Comparison of ENCODE assay signal across 10 cellular contexts in genomic region chr1:211938473-211939080, GRCh38.
DNase-seq lines count a peak whose midpoint lies in the region; ATAC-seq and TF ChIP-seq lines count a peak whose summit lies in the region.
"Had no signal": no experiment of that assay in that cellular context is flagged by ENCODE, and none has a peak within 500 bp of the region (broad histone marks: within the 10 kb centered on the region; RNA-seq: fewer than 3 reads in every experiment).

No MANE protein-coding gene starts in this region.

- no peak for TF ChIP-seq POLR2A in thyroid gland (IDR thresholded peaks at IDR 0.05)

- 56 to 61% methylated on average over 3 of the region's 3 CpGs for WGBS in thyroid gland, 2 donors

- H3K36me3 Mint-ChIP-seq in activated T-cell treated with anti-CD3 and anti-CD28 coated beads, Interleukin-2, amount 50 U/mL, for 4 hours (ENCODE audit: insufficient read depth) = peaks cover 16% of the 10 kb centered on the region

- no peaks in the 10 kb centered on the region for H3K79me2 ChIP-seq in Karpas-422 (ENCODE audit: low read length)

- H3K9me3 ChIP-seq in Karpas-422 (ENCODE audit: low read length) (no peaks in the 10 kb centered on the region), thyroid gland (no peaks in the 10 kb centered on the region)

- no peaks in the 10 kb centered on the region for H3K27me3 Mint-ChIP-seq in activated T-cell treated with anti-CD3 and anti-CD28 coated beads, Interleukin-2, amount 50 U/mL, for 4 hours (ENCODE audit: low read depth)

- H3K27ac ChIP-seq in Karpas-422 (ENCODE audit: low read length) (no peak overlapping the region), thyroid gland (peak overlapping the region; percentile 70 to 85 (median 81))
- H3K27ac ChIP-seq: C4-2B had no signal

- no peaks in the 10 kb centered on the region for H3K9me2 ChIP-seq in Karpas-422 (replicated peaks; ENCODE audit: insufficient read depth, low read length)

- H3K27me3 ChIP-seq in Karpas-422 (ENCODE audit: low read length) (no peaks in the 10 kb centered on the region), thyroid gland (no peaks in the 10 kb centered on the region)

- H3K9me3 Mint-ChIP-seq in activated T-cell treated with anti-CD3 and anti-CD28 coated beads, Interleukin-2, amount 50 U/mL, for 4 hours = no peaks in the 10 kb centered on the region

- peaks cover 19% of the 10 kb centered on the region for H3K4me1 ChIP-seq in Karpas-422 (ENCODE audit: low read length)
- peaks cover 23% of the 10 kb centered on the region in 2 donors for H3K4me1 ChIP-seq in thyroid gland

- H2AFZ ChIP-seq in Karpas-422 (ENCODE audit: low read length) = no peak overlapping the region

- intact Hi-C loops in thyroid gland (cut with DNase I) = no loop called here

- no peak for TF ChIP-seq CTCF in thyroid gland (IDR thresholded peaks at IDR 0.05)

- peak in 1 of 2 donors; percentile 23 for ATAC-seq in activated T-cell treated with anti-CD3 and anti-CD28 coated beads, Interleukin-2, amount 50 U/mL, for 4 hours
- no peak for ATAC-seq in HG02678 (IDR thresholded peaks at IDR 0.05; ENCODE audit: unreplicated experiment)

- peaks cover 49% of the 10 kb centered on the region for H3K4me1 Mint-ChIP-seq in activated T-cell treated with anti-CD3 and anti-CD28 coated beads, Interleukin-2, amount 50 U/mL, for 4 hours (ENCODE audit: low read depth)

- H3K9ac ChIP-seq in Karpas-422 (ENCODE audit: low read length) = no peak overlapping the region

- H3K4me3 ChIP-seq in Karpas-422 (ENCODE audit: low read length) = no peak overlapping the region
- no peak overlapping the region for H3K4me3 ChIP-seq in thyroid gland (replicated peaks in 1 of 3)

- no peaks in the 10 kb centered on the region for H4K20me1 ChIP-seq in Karpas-422 (ENCODE audit: insufficient read depth, low read depth, low read length)

- H3K4me3 Mint-ChIP-seq in activated T-cell treated with anti-CD3 and anti-CD28 coated beads, Interleukin-2, amount 50 U/mL, for 4 hours = peak overlapping the region; percentile 36

- no peak for DNase-seq in activated T-cell treated with anti-CD3 and anti-CD28 coated beads, Interleukin-2, amount 50 U/mL, for 4 hours
- no peak for DNase-seq in activated T-cell treated with anti-CD3 and anti-CD28 coated beads, Interleukin-2, amount 50 U/mL, for 1 hour
- DNase-seq in Karpas-422 (no peak), fibroblast of peridontal ligament (ENCODE audit: extremely low read depth) (peak; percentile 31), thyroid gland (no peak), GM19238 (ENCODE audit: insufficient read length, low spot score) (no peak), NCI-H69 (lab: John Stamatoyannopoulos, UW) (no peak)
- DNase-seq: activated effector memory CD4-positive, alpha-beta T cell treated with anti-CD3 and anti-CD28 coated beads, Interleukin-2, amount 50 U/mL, for 16 hours had no signal

- peaks cover 12% of the 10 kb centered on the region; the same call in 1 of the 2 replicates for H3K36me3 ChIP-seq in Karpas-422 (ENCODE audit: insufficient read depth, low read length)
- no peaks in the 10 kb centered on the region for H3K36me3 ChIP-seq in thyroid gland

- H3K4me2 ChIP-seq in Karpas-422 (ENCODE audit: low read depth, low read length, poor library complexity, severe bottlenecking) = peak overlapping the region; percentile 29
